Comparison of ENCODE assay signal across 22 cellular contexts in the genomic region with DNA sequence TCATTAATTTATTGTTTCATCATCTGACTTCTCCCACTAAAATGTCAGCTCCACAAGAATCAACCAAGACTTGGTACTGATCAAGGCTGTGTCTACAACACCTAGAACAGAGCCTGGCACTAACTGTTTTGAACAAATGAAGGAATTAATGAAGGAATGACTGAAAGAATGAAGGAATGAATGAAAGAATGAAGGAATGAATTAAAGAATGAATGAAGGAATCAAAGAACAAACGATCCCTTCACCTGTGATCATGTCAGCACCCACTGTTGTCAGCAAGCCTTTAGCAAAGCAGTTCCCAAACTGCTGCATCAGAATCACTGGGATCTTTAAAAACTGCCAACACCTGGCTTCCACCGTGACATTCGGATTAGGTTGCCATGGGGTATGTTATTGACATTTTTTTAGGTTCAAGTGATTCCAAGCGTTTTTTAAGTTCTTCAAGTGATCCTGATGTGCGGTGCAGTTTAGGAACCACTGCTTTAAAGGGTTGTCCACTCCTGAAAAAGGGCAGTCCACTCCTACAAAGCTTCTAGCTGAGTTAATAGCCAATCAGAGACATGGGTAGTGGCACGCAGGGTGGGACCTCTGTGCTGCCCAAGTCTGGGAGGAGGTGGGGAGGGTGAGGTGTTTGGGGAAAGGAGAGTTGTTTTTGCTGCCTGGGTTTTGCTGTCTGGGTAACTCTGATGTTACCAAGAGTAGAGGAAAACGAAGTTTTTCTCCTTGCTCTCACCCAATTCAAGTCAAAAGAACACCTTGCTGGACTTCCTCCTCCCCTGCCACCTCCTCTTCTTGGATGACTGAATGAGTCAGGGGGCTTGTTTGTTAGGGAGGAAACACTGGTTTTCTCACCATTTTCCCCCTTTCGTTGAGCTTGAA.
DNase-seq lines count a peak whose midpoint lies in the region; ATAC-seq, FAIRE-seq and TF ChIP-seq lines count a peak whose summit lies in the region.
"Had no signal": no experiment of that assay in that cellular context is flagged by ENCODE, and none has a peak within 500 bp of the region (broad histone marks: within the 10 kb centered on the region; RNA-seq: fewer than 3 reads in every experiment).

No MANE protein-coding gene starts in this region.

- peak; percentile 42 for ATAC-seq in activated CD8-positive, alpha-beta T cell treated with anti-CD3 and anti-CD28 coated beads for 36 hours
- no peak for ATAC-seq in activated CD8-positive, alpha-beta T cell treated with anti-CD3 and anti-CD28 coated beads, Interleukin-2, amount 10 ng/mL, durations not matched to agents 7 days and 5 days
- peak; percentile 46; the same call in 1 of the 2 replicates for ATAC-seq in HCT116
- no peak for ATAC-seq in K562
- no peak for ATAC-seq in HG02852 (IDR thresholded peaks at IDR 0.05; ENCODE audit: unreplicated experiment)

- peaks cover 6% of the 10 kb centered on the region for H3K4me1 Mint-ChIP-seq in activated CD8-positive, alpha-beta T cell treated with anti-CD3 and anti-CD28 coated beads for 36 hours (ENCODE audit: low read depth)
- no peaks in the 10 kb centered on the region for H3K4me1 Mint-ChIP-seq in activated CD8-positive, alpha-beta T cell treated with anti-CD3 and anti-CD28 coated beads, Interleukin-2, amount 10 ng/mL, durations not matched to agents 7 days and 5 days (ENCODE audit: low read depth)
- H3K4me1 Mint-ChIP-seq in neural progenitor cell, result no peaks in the 10 kb centered on the region
- H3K4me1 Mint-ChIP-seq: CD8-positive, alpha-beta memory T cell had no signal

- no peak for TF ChIP-seq CTCF in activated CD8-positive, alpha-beta T cell treated with anti-CD3 and anti-CD28 coated beads for 36 hours (IDR thresholded peaks at IDR 0.05)
- TF ChIP-seq CTCF in HCT116 (IDR thresholded peaks at IDR 0.05 in 2 of 3, conservative IDR thresholded peaks at IDR 0.05 in 1 of 3; ENCODE audit: borderline replicate concordance in 1 of 3, insufficient read depth in 1 of 3, low read depth in 2 of 3, low read length in 2 of 3) (no peak), K562 (IDR thresholded peaks at IDR 0.05 in 2 of 3, conservative IDR thresholded peaks at IDR 0.05 in 1 of 3; ENCODE audit: insufficient read depth in 2 of 3, low read depth in 1 of 3, low read length in 3 of 3) (no peak), neural progenitor cell (IDR thresholded peaks at IDR 0.05) (no peak)

- H3K27me3 ChIP-seq in HCT116 (ENCODE audit: insufficient read depth, low read length), result no peaks in the 10 kb centered on the region
- H3K27me3 ChIP-seq in K562 (ENCODE audit: control insufficient read depth in 2 of 2, insufficient read depth in 2 of 2, low read length in 2 of 2), result no peaks in the 10 kb centered on the region; a peak in 1 of 5 replicates
- H3K27me3 ChIP-seq in neural progenitor cell, result no peaks in the 10 kb centered on the region
- H3K27me3 ChIP-seq: BE2C had no signal

- H2AFZ ChIP-seq in HCT116 (ENCODE audit: low read depth, low read length, poor library complexity, severe bottlenecking), result no peak overlapping the region
- H2AFZ ChIP-seq in K562 (ENCODE audit: low read depth, low read length), result no peak overlapping the region
- peak overlapping the region; percentile 34 for H2AFZ ChIP-seq in neural progenitor cell (replicated peaks)
- H2AFZ ChIP-seq: GM23248 had no signal

- no peaks in the 10 kb centered on the region for H3K27me3 Mint-ChIP-seq in activated CD8-positive, alpha-beta T cell treated with anti-CD3 and anti-CD28 coated beads for 36 hours
- peaks cover 4% of the 10 kb centered on the region for H3K27me3 Mint-ChIP-seq in activated CD8-positive, alpha-beta T cell treated with anti-CD3 and anti-CD28 coated beads, Interleukin-2, amount 10 ng/mL, durations not matched to agents 7 days and 5 days (ENCODE audit: low read depth)
- peaks cover 10% of the 10 kb centered on the region for H3K27me3 Mint-ChIP-seq in neural progenitor cell (ENCODE audit: insufficient read depth, low read depth)
- H3K27me3 Mint-ChIP-seq: CD4-positive, CD25-positive, alpha-beta regulatory T cell had no signal

- no peak overlapping the region for H3K4me3 ChIP-seq in HCT116 (replicated peaks in 1 of 2; ENCODE audit: low read depth in 1 of 2, low read length in 2 of 2)
- no peak overlapping the region for H3K4me3 ChIP-seq in K562
- no peak overlapping the region for H3K4me3 ChIP-seq in neural progenitor cell
- H3K4me3 ChIP-seq: GM23248, HAP-1 had no signal

- H3K79me2 ChIP-seq in HCT116 (ENCODE audit: insufficient read depth, low read length) (no peaks in the 10 kb centered on the region), K562 (ENCODE audit: control insufficient read depth, insufficient read depth, low read length) (no peaks in the 10 kb centered on the region), neural progenitor cell (ENCODE audit: low read depth) (no peaks in the 10 kb centered on the region)

- RAD21 ChIA-PET in HCT116 (lab: Charles Lee; ENCODE audit: low non-redundant PET in 1 of 2, low total read pairs in 2 of 2, uncharacterized antibody in 2 of 2, unreplicated experiment in 2 of 2), result no interaction called here

- no peaks in the 10 kb centered on the region for H3K9me1 ChIP-seq in K562 (ENCODE audit: control insufficient read depth, insufficient read depth, low read length)

- POLR2A ChIA-PET in activated CD8-positive, alpha-beta T cell treated with anti-CD3 and anti-CD28 coated beads for 36 hours (lab: Charles Lee), result interaction anchor here (0.7 to 1.7 kb wide), 2 partner anchors 11 to 31 kb away, joined by 3 to 7 read pairs; no protein-coding TSS in a partner anchor
- POLR2A ChIA-PET in activated CD8-positive, alpha-beta T cell treated with anti-CD3 and anti-CD28 coated beads, Interleukin-2, amount 10 ng/mL, durations not matched to agents 7 days and 5 days (lab: Charles Lee), result no interaction called here
- POLR2A ChIA-PET in HCT116 (lab: Charles Lee), result no interaction called here
- POLR2A ChIA-PET in K562 (lab: Yijun Ruan, JAX), result interaction anchor here (0.6 to 1.4 kb wide), 5 partner anchors 9 to 21 kb away, joined by 3 to 6 read pairs (median 3); no protein-coding TSS in a partner anchor

- no peaks in the 10 kb centered on the region for H3K36me3 Mint-ChIP-seq in activated CD8-positive, alpha-beta T cell treated with anti-CD3 and anti-CD28 coated beads for 36 hours (ENCODE audit: low read depth)
- no peaks in the 10 kb centered on the region for H3K36me3 Mint-ChIP-seq in activated CD8-positive, alpha-beta T cell treated with anti-CD3 and anti-CD28 coated beads, Interleukin-2, amount 10 ng/mL, durations not matched to agents 7 days and 5 days (ENCODE audit: low read depth)
- no peaks in the 10 kb centered on the region for H3K36me3 Mint-ChIP-seq in neural progenitor cell
- H3K36me3 Mint-ChIP-seq: CD4-positive, CD25-positive, alpha-beta regulatory T cell; CD8-positive, alpha-beta memory T cell had no signal

- intact Hi-C loops in activated CD8-positive, alpha-beta T cell treated with anti-CD3 and anti-CD28 coated beads for 36 hours (cut with micrococcal nuclease), result no loop called here
- intact Hi-C loops in HCT116 (cut with micrococcal nuclease) (no loop called here), K562 (cut with micrococcal nuclease) (no loop called here)

- H3K9me2 ChIP-seq in HCT116 (ENCODE audit: insufficient read depth), result no peaks in the 10 kb centered on the region

- DNase-seq in activated CD8-positive, alpha-beta T cell treated with anti-CD3 and anti-CD28 coated beads for 36 hours, result no peak
- no peak for DNase-seq in activated CD8-positive, alpha-beta T cell treated with anti-CD3 and anti-CD28 coated beads, Interleukin-2, amount 10 ng/mL, durations not matched to agents 7 days and 5 days
- DNase-seq in HCT116 (ENCODE audit: low read depth, low spot score), result no peak
- DNase-seq in K562 (ENCODE audit: extremely low read depth in 1 of 4, low spot score in 3 of 4), result no peak
- no peak for DNase-seq in neural progenitor cell (ENCODE audit: low spot score)
- no peak for DNase-seq in T-helper 9 cell
- DNase-seq in germinal center (ENCODE audit: low spot score), result no peak
- DNase-seq: 8988T; ACHN; BE2C; CD4-positive, CD25-positive, alpha-beta regulatory T cell; CD8-positive, alpha-beta memory T cell; COR-L47; DMS 273 treated with DMSO at 0.1 percent for 48 hours; DMS53; DND-41; EL; GM23248 had no signal

- TF ChIP-seq RAD21 in HCT116 (IDR thresholded peaks at IDR 0.05; ENCODE audit: low read depth) (no peak), K562 (CRISPR knock-in tag; conservative IDR thresholded peaks at IDR 0.05 in 1 of 2, IDR thresholded peaks at IDR 0.05 in 1 of 2) (no peak)

- CTCF ChIA-PET in activated CD8-positive, alpha-beta T cell treated with anti-CD3 and anti-CD28 coated beads for 36 hours (lab: Charles Lee), result no interaction called here
- CTCF ChIA-PET in activated CD8-positive, alpha-beta T cell treated with anti-CD3 and anti-CD28 coated beads, Interleukin-2, amount 10 ng/mL, durations not matched to agents 7 days and 5 days (lab: Charles Lee), result no interaction called here
- CTCF ChIA-PET in HCT116 (lab: Charles Lee), result no interaction called here
- CTCF ChIA-PET in K562 (lab: Yijun Ruan, JAX; ENCODE audit: low intra/inter-chr PET ratio), result no interaction called here

- H4K20me1 ChIP-seq in HCT116 (ENCODE audit: insufficient read depth), result no peaks in the 10 kb centered on the region
- H4K20me1 ChIP-seq in K562 (replicated peaks; ENCODE audit: control insufficient read depth, insufficient read depth, low read length), result no peaks in the 10 kb centered on the region
- no peaks in the 10 kb centered on the region for H4K20me1 ChIP-seq in neural progenitor cell (ENCODE audit: low read depth)

- no peak overlapping the region for H3K4me3 Mint-ChIP-seq in activated CD8-positive, alpha-beta T cell treated with anti-CD3 and anti-CD28 coated beads for 36 hours
- no peak overlapping the region for H3K4me3 Mint-ChIP-seq in activated CD8-positive, alpha-beta T cell treated with anti-CD3 and anti-CD28 coated beads, Interleukin-2, amount 10 ng/mL, durations not matched to agents 7 days and 5 days
- H3K4me3 Mint-ChIP-seq in neural progenitor cell, result no peak overlapping the region
- H3K4me3 Mint-ChIP-seq: CD4-positive, CD25-positive, alpha-beta regulatory T cell had no signal

- H3K4me1 ChIP-seq in HCT116 (ENCODE audit: control insufficient read depth in 1 of 2, insufficient read depth in 2 of 2, low read length in 2 of 2) (peaks cover 0 to 15% of the 10 kb centered on the region in 2 experiments; a peak in 2 of 4 replicates), K562 (replicated peaks in 1 of 2; ENCODE audit: control insufficient read depth in 2 of 2, insufficient read depth in 2 of 2, low read length in 2 of 2) (peaks cover 5 to 10% of the 10 kb centered on the region in 2 experiments; a peak in 4 of 5 replicates), neural progenitor cell (no peaks in the 10 kb centered on the region)
- H3K4me1 ChIP-seq: BE2C, HAP-1 had no signal

- no peak overlapping the region for H3K9ac ChIP-seq in HCT116 (ENCODE audit: low read length)
- no peak overlapping the region for H3K9ac ChIP-seq in K562 (ENCODE audit: insufficient read depth in 1 of 2, low read depth in 2 of 2, low read length in 2 of 2)
- no peak overlapping the region for H3K9ac ChIP-seq in neural progenitor cell
- H3K9ac ChIP-seq: GM23248 had no signal

- 15% methylated on average over 8 of the region's 8 CpGs for WGBS in K562 (ENCODE audit: insufficient coverage, low coverage, missing lambda C conversion rate)

- no peaks in the 10 kb centered on the region for H3F3A ChIP-seq in neural progenitor cell (ENCODE audit: low read depth)

- H3K36me3 ChIP-seq in HCT116 (ENCODE audit: control insufficient read depth in 1 of 2, insufficient read depth in 2 of 2, low read length in 2 of 2) (no peaks in the 10 kb centered on the region), K562 (ENCODE audit: control insufficient read depth, insufficient read depth, low read length) (no peaks in the 10 kb centered on the region), neural progenitor cell (no peaks in the 10 kb centered on the region)
- H3K36me3 ChIP-seq: BE2C, HAP-1 had no signal

- H3K27ac ChIP-seq in HCT116 (ENCODE audit: low read depth, low read length), result no peak overlapping the region
- no peak overlapping the region for H3K27ac ChIP-seq in K562 (ENCODE audit: extremely low read depth, low read depth, low read length)
- H3K27ac ChIP-seq in neural progenitor cell, result no peak overlapping the region
- H3K27ac ChIP-seq: GM23248 had no signal

- TF ChIP-seq POLR2A in HCT116 (IDR thresholded peaks at IDR 0.05; ENCODE audit: borderline replicate concordance, extremely low read depth, insufficient read depth, insufficient read length) (no peak), K562 (conservative IDR thresholded peaks at IDR 0.05) (no peak)

- in situ Hi-C loops in K562 (cut with MboI), result no loop called here

- no peak for FAIRE-seq in K562 (lab: Jason Lieb, UNC)
- FAIRE-seq: GM12891, GM19239 had no signal

- H3K9me3 Mint-ChIP-seq in activated CD8-positive, alpha-beta T cell treated with anti-CD3 and anti-CD28 coated beads for 36 hours, result no peaks in the 10 kb centered on the region
- H3K9me3 Mint-ChIP-seq in activated CD8-positive, alpha-beta T cell treated with anti-CD3 and anti-CD28 coated beads, Interleukin-2, amount 10 ng/mL, durations not matched to agents 7 days and 5 days (ENCODE audit: insufficient read depth), result no peaks in the 10 kb centered on the region
- H3K9me3 Mint-ChIP-seq in neural progenitor cell, result no peaks in the 10 kb centered on the region
- H3K9me3 Mint-ChIP-seq: CD4-positive, CD25-positive, alpha-beta regulatory T cell; CD8-positive, alpha-beta memory T cell had no signal

- H3K27ac Mint-ChIP-seq in activated CD8-positive, alpha-beta T cell treated with anti-CD3 and anti-CD28 coated beads for 36 hours, result peak overlapping the region; percentile 34
- H3K27ac Mint-ChIP-seq in activated CD8-positive, alpha-beta T cell treated with anti-CD3 and anti-CD28 coated beads, Interleukin-2, amount 10 ng/mL, durations not matched to agents 7 days and 5 days, result no peak overlapping the region
- H3K27ac Mint-ChIP-seq in neural progenitor cell, result no peak overlapping the region
- H3K27ac Mint-ChIP-seq: CD4-positive, CD25-positive, alpha-beta regulatory T cell had no signal

- H3K9me3 ChIP-seq in HCT116 (ENCODE audit: control insufficient read depth in 1 of 2, insufficient read depth in 1 of 2, low read depth in 1 of 2, low read length in 2 of 2) (no peaks in the 10 kb centered on the region), K562 (replicated peaks; ENCODE audit: control insufficient read depth, insufficient read depth, low read depth, low read length) (no peaks in the 10 kb centered on the region), neural progenitor cell (ENCODE audit: low read depth) (no peaks in the 10 kb centered on the region)
- H3K9me3 ChIP-seq: BE2C, HAP-1 had no signal

- TF ChIP-seq EP300 in K562 (IDR thresholded peaks at IDR 0.05; ENCODE audit: low read length), result no peak

- no peak overlapping the region for H3K4me2 ChIP-seq in HCT116 (ENCODE audit: low read length)
- no peak overlapping the region for H3K4me2 ChIP-seq in K562 (ENCODE audit: insufficient read depth, low read length)
- no peak overlapping the region for H3K4me2 ChIP-seq in neural progenitor cell

- no TSS peak for BruUV-seq in HCT116 (replicated peaks; lab: Mats Ljungman, UMichigan)
- BruUV-seq in K562 (replicated peaks; lab: Mats Ljungman, UMichigan), result no TSS peak

Comparison
In these comparisons a context has a peak if more than half of its experiments do, and no peak if none do; other contexts are left out.
1. ATAC-seq: peak in activated CD8-positive, alpha-beta T cell treated with anti-CD3 and anti-CD28 coated beads for 36 hours (single experiment) and HCT116 (single experiment); none in activated CD8-positive, alpha-beta T cell treated with anti-CD3 and anti-CD28 coated beads, Interleukin-2, amount 10 ng/mL, durations not matched to agents 7 days and 5 days (single experiment), K562 (single experiment) and HG02852 (single experiment).
2. POLR2A ChIA-PET loops: an anchor here in activated CD8-positive, alpha-beta T cell treated with anti-CD3 and anti-CD28 coated beads for 36 hours (0.7 to 1.7 kb wide) and K562 (0.6 to 1.4 kb wide); none called in activated CD8-positive, alpha-beta T cell treated with anti-CD3 and anti-CD28 coated beads, Interleukin-2, amount 10 ng/mL, durations not matched to agents 7 days and 5 days and HCT116.